Comparison of ENCODE assay signal across 25 cellular contexts in the genomic region with DNA sequence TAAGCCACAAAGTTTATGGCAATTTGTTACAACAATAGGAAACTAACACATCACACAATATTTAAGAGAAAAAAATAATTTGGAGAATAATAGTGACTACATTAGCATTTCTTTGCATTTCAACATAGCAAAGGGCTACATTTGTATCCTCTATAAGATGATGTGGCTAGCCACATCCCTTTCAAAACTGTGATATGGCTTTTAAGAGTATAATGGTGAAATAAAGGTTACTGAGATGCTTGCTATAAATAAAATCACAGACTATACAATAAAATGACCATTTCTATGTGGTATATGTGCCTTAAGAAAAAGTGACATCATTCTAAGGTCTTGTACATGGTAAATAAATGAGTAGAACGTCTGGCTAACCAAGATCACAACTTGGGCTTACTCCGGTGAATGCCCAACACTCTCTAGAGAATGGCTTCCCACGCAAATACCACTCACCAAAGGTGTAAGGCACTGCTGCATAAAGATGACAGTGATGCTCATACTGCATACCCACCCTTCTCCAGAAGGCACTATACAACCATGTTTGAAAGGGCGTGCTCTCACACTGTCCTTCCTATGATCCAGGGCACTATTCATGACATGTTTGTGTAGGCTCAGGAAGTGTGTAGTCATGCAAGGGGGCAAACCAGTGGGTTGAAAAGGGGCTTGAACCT.
"Had no signal": no experiment of that assay in that cellular context is flagged by ENCODE, and none has a peak within 500 bp of the region (broad histone marks: within the 10 kb centered on the region; RNA-seq: fewer than 3 reads in every experiment).

No MANE protein-coding gene starts in this region.

- H3K9me3 Mint-ChIP-seq: activated B cell treated with CpG ODN at 0.5 μM for 24 hours; activated T-cell treated with anti-CD3 and anti-CD28 coated beads, Interleukin-2, amount 50 U/mL, for 24 hours had no signal

- H3K4me1 Mint-ChIP-seq: activated B cell treated with CpG ODN at 0.5 μM for 24 hours had no signal

- DNase-seq: activated B cell treated with CpG ODN at 0.5 μM for 24 hours; activated CD4-positive, alpha-beta memory T cell treated with anti-CD3 and anti-CD28 coated beads for 36 hours; activated CD4-positive, alpha-beta T cell treated with anti-CD3 and anti-CD28 coated beads for 36 hours; activated effector memory CD4-positive, alpha-beta T cell treated with Interleukin-2 at 50 U/mL for 16 hours; activated naive CD4-positive, alpha-beta T cell treated with anti-CD3 and anti-CD28 coated beads, Interleukin-2, amount 50 U/mL, for 16 hours; activated T-cell treated with anti-CD3 and anti-CD28 coated beads, Interleukin-2, amount 50 U/mL, for 24 hours; adrenal gland; brain microvascular endothelial cell; caudate nucleus; effector memory CD4-positive, alpha-beta T cell; foreskin melanocyte; glutamatergic neuron; left ventricle myocardium superior; mammary epithelial cell; midbrain; nephron progenitor cell; pancreas; right cardiac atrium; stimulated activated CD4-positive, alpha-beta T cell treated with anti-CD3 and anti-CD28 coated beads, Interleukin-4, amount 100 ng/mL, for 24 hours; T1000; transverse colon had no signal

- H3K27ac ChIP-seq: adrenal gland, ascending aorta, brain microvascular endothelial cell, hepatocyte, pancreas, transverse colon had no signal

- H3K79me2 ChIP-seq: hepatocyte had no signal

- H3K36me3 Mint-ChIP-seq: activated CD4-positive, alpha-beta memory T cell treated with anti-CD3 and anti-CD28 coated beads for 36 hours had no signal

- H3K4me2 ChIP-seq: hepatocyte had no signal

- H3K27ac Mint-ChIP-seq: activated B cell treated with CpG ODN at 0.5 μM for 24 hours; activated CD4-positive, alpha-beta memory T cell treated with anti-CD3 and anti-CD28 coated beads for 36 hours; activated CD4-positive, alpha-beta T cell treated with anti-CD3 and anti-CD28 coated beads for 36 hours; activated T-cell treated with anti-CD3 and anti-CD28 coated beads, Interleukin-2, amount 50 U/mL, for 24 hours; T-helper 1 cell treated with Interleukin-12 subunit alpha and Interleukin-12 subunit beta and Interleukin-4 antibody, amounts not matched to agents 30 μg/mL and 1 μg/mL, for 36 hours had no signal

- H3K27me3 ChIP-seq: adrenal gland, ascending aorta, brain microvascular endothelial cell, hepatocyte, pancreas, transverse colon had no signal

- H3K4me3 ChIP-seq: adrenal gland, ascending aorta, hepatocyte, pancreas, transverse colon had no signal

- H3K4me3 Mint-ChIP-seq: activated B cell treated with CpG ODN at 0.5 μM for 24 hours; activated CD4-positive, alpha-beta memory T cell treated with anti-CD3 and anti-CD28 coated beads for 36 hours; activated CD4-positive, alpha-beta T cell treated with anti-CD3 and anti-CD28 coated beads for 36 hours; activated T-cell treated with anti-CD3 and anti-CD28 coated beads, Interleukin-2, amount 50 U/mL, for 24 hours; nephron progenitor cell; T-helper 1 cell treated with Interleukin-12 subunit alpha and Interleukin-12 subunit beta and Interleukin-4 antibody, amounts not matched to agents 30 μg/mL and 1 μg/mL, for 36 hours had no signal

- ATAC-seq: activated CD4-positive, alpha-beta T cell treated with anti-CD3 and anti-CD28 coated beads for 36 hours; esophagus mucosa; left ventricle myocardium superior; pancreas; right cardiac atrium had no signal

- H2AFZ ChIP-seq: hepatocyte had no signal

- H3K9me3 ChIP-seq: adrenal gland, ascending aorta, pancreas, transverse colon had no signal

- H3K36me3 ChIP-seq: adrenal gland, ascending aorta, brain microvascular endothelial cell, pancreas, transverse colon had no signal

- H3K4me1 ChIP-seq: adrenal gland, ascending aorta, pancreas, transverse colon had no signal

- H3K27me3 Mint-ChIP-seq: activated CD4-positive, alpha-beta memory T cell treated with anti-CD3 and anti-CD28 coated beads for 36 hours; activated CD4-positive, alpha-beta T cell treated with anti-CD3 and anti-CD28 coated beads for 36 hours; activated T-cell treated with anti-CD3 and anti-CD28 coated beads, Interleukin-2, amount 50 U/mL, for 24 hours had no signal
